ENCODE assay signal across 9 cellular contexts in the genomic region with DNA sequence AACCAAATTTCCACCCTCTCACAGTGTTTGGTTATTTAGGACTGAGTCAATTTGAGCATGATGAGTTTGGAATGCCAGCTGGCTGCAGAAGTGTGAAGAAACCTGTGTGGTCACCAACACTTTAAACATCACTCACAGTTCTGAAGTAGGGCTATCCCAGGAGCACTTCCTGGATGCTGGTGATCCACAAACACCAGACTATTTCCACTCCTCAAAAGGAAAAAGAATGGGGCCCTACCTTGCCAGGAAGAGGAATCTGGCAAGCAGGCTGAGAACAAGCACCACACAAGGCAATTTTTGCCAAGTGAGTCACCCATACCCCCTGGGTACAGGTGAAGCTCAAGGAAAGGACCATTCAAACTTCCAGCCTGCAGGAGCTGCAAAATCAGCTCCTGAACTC.
A peak's percentile ranks its signal among the peaks of the same experiment; 100 is the strongest.
DNase-seq lines count a peak whose midpoint lies in the region; ATAC-seq and TF ChIP-seq lines count a peak whose summit lies in the region.
"Had no signal": no experiment of that assay in that cellular context is flagged by ENCODE, and none has a peak within 500 bp of the region (broad histone marks: within the 10 kb centered on the region; RNA-seq: fewer than 3 reads in every experiment).

No MANE protein-coding gene starts in this region.

- CTCF ChIA-PET in activated CD8-positive, alpha-beta T cell treated with anti-CD3 and anti-CD28 coated beads, Interleukin-2, amount 10 ng/mL, durations not matched to agents 7 days and 5 days (lab: Charles Lee): interaction anchor here (0.9 to 5.4 kb wide), 8 partner anchors 14 to 301 kb away, joined by 3 to 29 read pairs (median 6); no protein-coding TSS in a partner anchor

- H3K27ac Mint-ChIP-seq in activated CD8-positive, alpha-beta T cell treated with anti-CD3 and anti-CD28 coated beads, Interleukin-2, amount 10 ng/mL, durations not matched to agents 7 days and 5 days: peak overlapping the region; percentile 60
- H3K27ac Mint-ChIP-seq in mesothelial cell of epicardium: no peak overlapping the region
- H3K27ac Mint-ChIP-seq: brain had no signal

- H3K9me3 ChIP-seq in heart left ventricle (no peaks in the 10 kb centered on the region), testis (no peaks in the 10 kb centered on the region)

- H3K36me3 ChIP-seq in heart left ventricle (no peaks in the 10 kb centered on the region), testis (ENCODE audit: low read depth, missing control alignments) (no peaks in the 10 kb centered on the region)

- H3K4me3 Mint-ChIP-seq in activated CD8-positive, alpha-beta T cell treated with anti-CD3 and anti-CD28 coated beads, Interleukin-2, amount 10 ng/mL, durations not matched to agents 7 days and 5 days: peak overlapping the region; percentile 15
- H3K4me3 Mint-ChIP-seq in mesothelial cell of epicardium: no peak overlapping the region
- H3K4me3 Mint-ChIP-seq: brain had no signal

- TF ChIP-seq POLR2A in heart left ventricle (IDR thresholded peaks at IDR 0.05) (no peak), testis (IDR thresholded peaks at IDR 0.05) (no peak)

- H3K4me1 Mint-ChIP-seq in activated CD8-positive, alpha-beta T cell treated with anti-CD3 and anti-CD28 coated beads, Interleukin-2, amount 10 ng/mL, durations not matched to agents 7 days and 5 days (ENCODE audit: low read depth): peaks cover 83% of the 10 kb centered on the region
- peaks cover 20% of the 10 kb centered on the region for H3K4me1 Mint-ChIP-seq in mesothelial cell of epicardium
- H3K4me1 Mint-ChIP-seq: brain had no signal

- peaks cover 7% of the 10 kb centered on the region for H3K36me3 Mint-ChIP-seq in activated CD8-positive, alpha-beta T cell treated with anti-CD3 and anti-CD28 coated beads, Interleukin-2, amount 10 ng/mL, durations not matched to agents 7 days and 5 days (ENCODE audit: low read depth)
- no peaks in the 10 kb centered on the region for H3K36me3 Mint-ChIP-seq in mesothelial cell of epicardium
- H3K36me3 Mint-ChIP-seq: brain had no signal

- intact Hi-C loops in heart left ventricle (cut with DNase I): no loop called here
- intact Hi-C loops in testis (cut with DNase I; ENCODE audit: low total_unique reads): no loop called here

- peak; percentile 46 for DNase-seq in Caki2 (ENCODE audit: low read depth)
- peak; percentile 61 for DNase-seq in HPDE6-E6E7 (ENCODE audit: extremely low spot score)
- DNase-seq in activated CD8-positive, alpha-beta T cell treated with anti-CD3 and anti-CD28 coated beads, Interleukin-2, amount 10 ng/mL, durations not matched to agents 7 days and 5 days: no peak
- DNase-seq in kidney glomerular epithelial cell (lab: John Stamatoyannopoulos, UW): peak; percentile 51
- DNase-seq in heart left ventricle: no peak
- DNase-seq in mesothelial cell of epicardium (ENCODE audit: low spot score in 2 of 2, unreplicated experiment in 2 of 2): no peak
- no peak for DNase-seq in testis
- DNase-seq in stimulated activated CD4-positive, alpha-beta T cell treated with anti-CD3 and anti-CD28 coated beads, Interleukin-1b, Interleukin-23, amount 100 ng/mL, for 48 hours: no peak

- H3K27ac ChIP-seq in heart left ventricle (peak overlapping the region in 1 of 12 donors; percentile 76), testis (no peak overlapping the region)

- H3K4me1 ChIP-seq in heart left ventricle: peaks cover 0 to 62% (median 0%) of the 10 kb centered on the region in 12 donors
- no peaks in the 10 kb centered on the region for H3K4me1 ChIP-seq in testis

- TF ChIP-seq CTCF in heart left ventricle (IDR thresholded peaks at IDR 0.05) (no peak), mesothelial cell of epicardium (IDR thresholded peaks at IDR 0.05; ENCODE audit: unreplicated experiment) (no peak), testis (IDR thresholded peaks at IDR 0.05) (no peak)

- peak; percentile 3 for ATAC-seq in activated CD8-positive, alpha-beta T cell treated with anti-CD3 and anti-CD28 coated beads, Interleukin-2, amount 10 ng/mL, durations not matched to agents 7 days and 5 days
- no peak for ATAC-seq in heart left ventricle

- POLR2A ChIA-PET in activated CD8-positive, alpha-beta T cell treated with anti-CD3 and anti-CD28 coated beads, Interleukin-2, amount 10 ng/mL, durations not matched to agents 7 days and 5 days (lab: Charles Lee): interaction anchor here (1.5 to 3.1 kb wide), 2 partner anchors 25 to 52 kb away, joined by 5 to 18 read pairs; no protein-coding TSS in a partner anchor

- in situ Hi-C loops in Caki2 (cut with HindIII; ENCODE audit: low pct_unique_long_range_greater_than_20kb, low sequenced_read_pairs): no loop called here

- H3K4me3 ChIP-seq in heart left ventricle: no peak overlapping the region
- H3K4me3 ChIP-seq in testis: no peak overlapping the region

- H3K9me3 Mint-ChIP-seq in activated CD8-positive, alpha-beta T cell treated with anti-CD3 and anti-CD28 coated beads, Interleukin-2, amount 10 ng/mL, durations not matched to agents 7 days and 5 days (ENCODE audit: insufficient read depth): no peaks in the 10 kb centered on the region
- H3K9me3 Mint-ChIP-seq in mesothelial cell of epicardium: no peaks in the 10 kb centered on the region
- H3K9me3 Mint-ChIP-seq: brain had no signal

- H3K27me3 ChIP-seq in heart left ventricle (no peaks in the 10 kb centered on the region), testis (no peaks in the 10 kb centered on the region)

- H3K27me3 Mint-ChIP-seq in activated CD8-positive, alpha-beta T cell treated with anti-CD3 and anti-CD28 coated beads, Interleukin-2, amount 10 ng/mL, durations not matched to agents 7 days and 5 days (ENCODE audit: low read depth): no peaks in the 10 kb centered on the region
- no peaks in the 10 kb centered on the region for H3K27me3 Mint-ChIP-seq in mesothelial cell of epicardium (ENCODE audit: low read depth)

Comparison
In these comparisons a context has a peak if more than half of its experiments do, and no peak if none do; other contexts are left out.
1. DNase-seq: peak in Caki2 (single experiment), HPDE6-E6E7 (single experiment) and kidney glomerular epithelial cell (single experiment); none in activated CD8-positive, alpha-beta T cell treated with anti-CD3 and anti-CD28 coated beads, Interleukin-2, amount 10 ng/mL, durations not matched to agents 7 days and 5 days (single experiment), heart left ventricle (0 of 5), mesothelial cell of epicardium (0 of 2), testis (single experiment) and stimulated activated CD4-positive, alpha-beta T cell treated with anti-CD3 and anti-CD28 coated beads, Interleukin-1b, Interleukin-23, amount 100 ng/mL, for 48 hours (single experiment).